Comparison of ENCODE assay signal across 8 cellular contexts in the genomic region with DNA sequence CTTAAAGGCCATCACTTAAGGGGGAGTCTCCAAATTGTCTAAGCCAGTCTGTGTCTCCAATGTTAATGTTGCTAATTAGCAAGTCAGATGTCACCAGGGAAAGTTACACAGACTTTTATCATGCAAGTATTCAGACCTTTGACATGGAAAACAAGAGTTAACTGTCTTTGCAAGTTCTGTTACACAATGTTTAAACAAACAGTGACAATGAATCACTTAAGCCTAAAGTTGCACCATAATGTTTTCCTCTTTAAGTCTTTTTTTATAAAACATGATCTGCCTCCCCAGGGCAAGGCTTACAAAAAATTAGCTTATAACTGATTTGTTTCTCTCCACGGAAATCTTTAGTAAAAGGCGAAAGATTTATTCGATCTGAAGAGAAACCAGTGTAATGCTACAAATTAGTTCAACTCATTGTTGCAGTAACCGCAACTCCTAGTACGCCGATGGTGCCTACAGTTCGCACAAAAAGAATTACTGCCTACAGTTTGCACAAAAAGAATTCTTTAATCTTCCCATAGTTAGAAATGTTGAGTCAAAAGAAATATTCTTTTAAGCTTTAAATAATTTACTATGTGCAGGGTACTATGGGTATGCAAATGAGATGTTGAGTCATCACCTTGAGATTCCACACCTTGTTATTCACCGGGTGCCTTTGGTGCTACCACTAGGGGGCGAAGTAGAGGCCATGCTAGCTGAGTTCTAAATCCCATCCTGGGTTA. TPM values are rescaled to one million over a fixed set of nuclear protein-coding genes. Genes with fewer than 3 reads are reported as not detected.
DNase-seq lines count a peak whose midpoint lies in the region; ATAC-seq and TF ChIP-seq lines count a peak whose summit lies in the region.

No MANE protein-coding gene starts in this region.

- DNase-seq in GDM1 (lab: John Stamatoyannopoulos, UW) (peak; percentile 4), HT1080 (ENCODE audit: low read depth) (peak; percentile 100), SIG-M5 treated with dmso at 0.1 percent for 504 hours (lab: John Stamatoyannopoulos, UW; ENCODE audit: unreplicated experiment) (peak; percentile 97), hepatocyte (ENCODE audit: low spot score) (peak; percentile 85), gastrocnemius medialis (no peak)
- DNase-seq in stimulated activated CD4-positive, alpha-beta T cell treated with anti-CD3 and anti-CD28 coated beads, Interleukin-15, amount 100 ng/mL, for 48 hours (ENCODE audit: low read depth in 2 of 2), result peak; percentile 72 to 76

- H3K36me3 ChIP-seq in hepatocyte (replicated peaks; ENCODE audit: insufficient read depth, low read depth), result no peaks in the 10 kb centered on the region
- no peaks in the 10 kb centered on the region for H3K36me3 ChIP-seq in gastrocnemius medialis

- H3K4me3 ChIP-seq in hepatocyte (no peak overlapping the region), gastrocnemius medialis (no peak overlapping the region)

- WGBS in hepatocyte (ENCODE audit: low lambda C conversion rate, missing lambda C conversion rate), result 18% methylated on average over 9 of the region's 9 CpGs

- TF ChIP-seq CTCF in hepatocyte (IDR thresholded peaks at IDR 0.05; ENCODE audit: poor library complexity) (peak; percentile 69), gastrocnemius medialis (IDR thresholded peaks at IDR 0.05 in 4 of 5, conservative IDR thresholded peaks at IDR 0.05 in 1 of 5) (peak in 2 of 5 experiments; percentile 18 to 42)

- H3K27me3 Mint-ChIP-seq in activated naive CD4-positive, alpha-beta T cell treated with anti-CD3 and anti-CD28 coated beads, Interleukin-2, amount 50 U/mL, for 24 hours, result no peaks in the 10 kb centered on the region

- peaks cover 22% of the 10 kb centered on the region for H3K4me1 Mint-ChIP-seq in activated naive CD4-positive, alpha-beta T cell treated with anti-CD3 and anti-CD28 coated beads, Interleukin-2, amount 50 U/mL, for 24 hours

- no peak overlapping the region for H2AFZ ChIP-seq in hepatocyte

- H3K27me3 ChIP-seq in hepatocyte, result no peaks in the 10 kb centered on the region
- H3K27me3 ChIP-seq in gastrocnemius medialis, result no peaks in the 10 kb centered on the region

- no peaks in the 10 kb centered on the region for H3K4me1 ChIP-seq in hepatocyte (ENCODE audit: insufficient read depth)
- no peaks in the 10 kb centered on the region for H3K4me1 ChIP-seq in gastrocnemius medialis

- H4K20me1 ChIP-seq in hepatocyte (ENCODE audit: insufficient read depth, poor library complexity, severe bottlenecking), result no peaks in the 10 kb centered on the region

- H3K27ac Mint-ChIP-seq in activated naive CD4-positive, alpha-beta T cell treated with anti-CD3 and anti-CD28 coated beads, Interleukin-2, amount 50 U/mL, for 24 hours, result peak overlapping the region; percentile 85

- no peaks in the 10 kb centered on the region for H3K9me2 ChIP-seq in hepatocyte (replicated peaks; ENCODE audit: insufficient read depth)

- intact Hi-C loops in gastrocnemius medialis (cut with DNase I; ENCODE audit: low total_unique reads), result no loop called here

- no peak overlapping the region for H3K4me3 Mint-ChIP-seq in activated naive CD4-positive, alpha-beta T cell treated with anti-CD3 and anti-CD28 coated beads, Interleukin-2, amount 50 U/mL, for 24 hours

- H3K9me3 ChIP-seq in hepatocyte (ENCODE audit: low read depth) (no peaks in the 10 kb centered on the region), gastrocnemius medialis (no peaks in the 10 kb centered on the region)

- no peaks in the 10 kb centered on the region for H3K79me2 ChIP-seq in hepatocyte

- TF ChIP-seq POLR2A in gastrocnemius medialis (IDR thresholded peaks at IDR 0.05), result no peak

- ATAC-seq in GM21447 (IDR thresholded peaks at IDR 0.05; ENCODE audit: unreplicated experiment) (peak; percentile 88), gastrocnemius medialis (no peak)

- no peaks in the 10 kb centered on the region for H3K36me3 Mint-ChIP-seq in activated naive CD4-positive, alpha-beta T cell treated with anti-CD3 and anti-CD28 coated beads, Interleukin-2, amount 50 U/mL, for 24 hours

- H3K9me3 Mint-ChIP-seq in activated naive CD4-positive, alpha-beta T cell treated with anti-CD3 and anti-CD28 coated beads, Interleukin-2, amount 50 U/mL, for 24 hours, result no peaks in the 10 kb centered on the region

- H3K4me2 ChIP-seq in hepatocyte, result peak overlapping the region; percentile 36

- in situ Hi-C loops in gastrocnemius medialis (cut with MboI; ENCODE audit: low sequenced_read_pairs in 4 of 4), result no loop called here

- H3K27ac ChIP-seq in hepatocyte, result peak overlapping the region; percentile 54
- H3K27ac ChIP-seq in gastrocnemius medialis, result no peak overlapping the region

RNA-seq across cellular contexts. Expression of gene HHAT, which starts 45.3 kb away (rescaled TPM):
- 6.2 and 8.1 TPM in 2 replicates for total RNA-seq in HT1080 (2014; rRNA removed; shearing (Covaris generic))
- polyA plus RNA-seq in HT1080 (2015; cell fraction: cytosol; rRNA removed), result 6.2 and 6.9 TPM in 2 replicates
- polyA plus RNA-seq in HT1080 (2015; cell fraction: nucleus; rRNA removed), result 4.3 and 6.1 TPM in 2 replicates
- 6.3 and 9.4 TPM in 2 replicates for total RNA-seq in hepatocyte
- polyA plus RNA-seq in hepatocyte, result 3.9 and 5.3 TPM in 2 replicates
- total RNA-seq in gastrocnemius medialis, result under 1 TPM in 3 of 4 donors, not detected in 1; 0.31 to 0.33 (median 0.33) TPM

Comparison
In these comparisons a context has a peak if more than half of its experiments do, and no peak if none do; other contexts are left out.
1. DNase-seq: peak in GDM1 (single experiment), HT1080 (single experiment), SIG-M5 treated with dmso at 0.1 percent for 504 hours (single experiment), hepatocyte (single experiment) and stimulated activated CD4-positive, alpha-beta T cell treated with anti-CD3 and anti-CD28 coated beads, Interleukin-15, amount 100 ng/mL, for 48 hours (2 of 2); none in gastrocnemius medialis (0 of 2).